Comparison of ENCODE assay signal across 8 cellular contexts in the genomic region with DNA sequence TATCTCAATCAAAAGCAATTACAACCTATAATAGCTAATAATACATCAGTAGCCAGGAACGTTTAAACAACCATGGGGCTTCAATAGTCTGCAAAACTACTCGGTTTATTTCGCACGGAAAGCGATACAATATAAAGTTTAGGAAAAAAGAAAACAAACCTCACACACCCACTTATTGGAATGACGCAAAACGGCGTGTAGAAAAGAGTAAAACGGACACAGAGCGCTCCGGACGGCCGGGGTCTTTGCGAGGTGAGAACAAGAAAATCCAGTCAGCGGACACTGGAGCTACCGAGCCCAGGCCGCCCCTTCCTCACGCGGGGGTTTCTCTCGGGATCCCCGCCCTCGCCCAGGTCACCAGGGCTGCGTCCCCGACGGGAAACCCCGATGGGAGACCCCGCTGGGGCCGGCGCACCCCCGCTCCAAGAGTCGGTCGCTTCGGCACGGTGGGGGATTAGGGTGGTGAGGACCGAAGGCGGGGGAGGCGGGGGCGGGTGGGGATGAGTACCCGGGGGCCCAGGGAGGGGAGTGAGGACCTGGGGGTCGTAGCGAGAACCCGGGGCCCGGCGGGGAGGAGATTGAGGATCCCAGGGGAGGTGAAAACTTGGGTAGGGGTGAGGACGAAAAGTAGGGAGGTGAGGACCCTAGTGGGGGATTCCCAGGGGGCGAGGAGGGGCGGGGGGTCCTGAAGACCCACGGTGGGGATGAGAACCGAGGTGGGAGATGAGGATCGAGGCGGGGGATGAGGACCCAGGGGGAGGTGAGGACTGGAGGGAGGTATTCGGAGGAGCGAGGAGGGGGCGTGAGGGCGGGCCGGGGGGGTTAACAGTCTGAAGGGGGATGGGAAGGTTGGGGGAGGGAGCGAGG. TPM values are rescaled to one million over a fixed set of nuclear protein-coding genes. Genes with fewer than 3 reads are reported as not detected.
DNase-seq lines count a peak whose midpoint lies in the region; ATAC-seq and TF ChIP-seq lines count a peak whose summit lies in the region.

No MANE protein-coding gene starts in this region.

- peak overlapping the region; percentile 92 to 97 (median 95) for H3K27ac Mint-ChIP-seq in CD4-positive, alpha-beta memory T cell
- peak overlapping the region; percentile 72 for H3K27ac Mint-ChIP-seq in endothelial cell (ENCODE audit: unreplicated experiment)

- H3K36me3 ChIP-seq in CD4-positive, alpha-beta memory T cell (ENCODE audit: insufficient read depth, low read length) = no peaks in the 10 kb centered on the region
- peaks cover 33% of the 10 kb centered on the region for H3K36me3 ChIP-seq in neuron (ENCODE audit: insufficient read depth, low read length)

- POLR2A ChIA-PET in CD4-positive, alpha-beta memory T cell (lab: Charles Lee; ENCODE audit: partially characterized antibody) = interaction anchor here (0.6 to 2.0 kb wide), 8 partner anchors 31 to 482 kb away, joined by 3 to 10 read pairs (median 6); partner anchors contain the start of genes HAUS3, NSD2, POLN and RNF4

- no peak for TF ChIP-seq CTCF in endothelial cell (IDR thresholded peaks at IDR 0.05; ENCODE audit: unreplicated experiment)

- H3K27me3 Mint-ChIP-seq in CD4-positive, alpha-beta memory T cell = no peaks in the 10 kb centered on the region
- H3K27me3 Mint-ChIP-seq in endothelial cell (ENCODE audit: unreplicated experiment) = peaks cover 6% of the 10 kb centered on the region

- H3K4me3 Mint-ChIP-seq in CD4-positive, alpha-beta memory T cell = peak overlapping the region; percentile 92 to 96 (median 94)
- peak overlapping the region; percentile 97 for H3K4me3 Mint-ChIP-seq in endothelial cell (ENCODE audit: unreplicated experiment)

- no peak for DNase-seq in CD4-positive, alpha-beta memory T cell
- DNase-seq in NCI-H69 (lab: John Stamatoyannopoulos, UW) (peak; percentile 42), endothelial cell (ENCODE audit: low spot score) (peak; percentile 25), OCI-M2 (lab: John Stamatoyannopoulos, UW; ENCODE audit: unreplicated experiment) (no peak), MV-4-11 (lab: John Stamatoyannopoulos, UW) (no peak), NCI-H226 (no peak)

- peak overlapping the region; percentile 39 to 94 for H3K4me3 ChIP-seq in CD4-positive, alpha-beta memory T cell (ENCODE audit: low read length in 2 of 2)
- H3K4me3 ChIP-seq in neuron (ENCODE audit: low read length) = peak overlapping the region; percentile 88

- intact Hi-C loops in CD4-positive, alpha-beta memory T cell (cut with micrococcal nuclease) = loop anchor here (2.0 to 10.0 kb wide), 3 partner anchors 133 to 1284 kb away; partner anchors contain the start of genes MXD4, NSD2 and RGS12

- no peak for ATAC-seq in HG02884 (IDR thresholded peaks at IDR 0.05; ENCODE audit: unreplicated experiment)

- no peaks in the 10 kb centered on the region for H3K27me3 ChIP-seq in CD4-positive, alpha-beta memory T cell (ENCODE audit: insufficient read depth, low read length)
- H3K27me3 ChIP-seq in neuron (ENCODE audit: insufficient read depth, low read length) = no peaks in the 10 kb centered on the region

- no peaks in the 10 kb centered on the region for H3K9me3 ChIP-seq in CD4-positive, alpha-beta memory T cell (ENCODE audit: control insufficient read depth in 1 of 2, low read length in 2 of 2)
- peaks cover under 1% of the 10 kb centered on the region for H3K9me3 ChIP-seq in neuron (ENCODE audit: low read length)

- peaks cover 0 to 4% (median 0%) of the 10 kb centered on the region in 8 donors for H3K9me3 Mint-ChIP-seq in CD4-positive, alpha-beta memory T cell
- H3K9me3 Mint-ChIP-seq in endothelial cell (ENCODE audit: unreplicated experiment) = no peaks in the 10 kb centered on the region

- H3K4me1 ChIP-seq in CD4-positive, alpha-beta memory T cell (ENCODE audit: insufficient read depth, low read length) = peaks cover 30% of the 10 kb centered on the region
- peaks cover 8% of the 10 kb centered on the region for H3K4me1 ChIP-seq in neuron (ENCODE audit: insufficient read depth, low read length)

- CTCF ChIA-PET in CD4-positive, alpha-beta memory T cell (lab: Charles Lee; ENCODE audit: partially characterized antibody) = interaction anchor here (0.7 kb wide), 1 partner anchor 45 kb away, joined by 3 read pairs; no protein-coding TSS in a partner anchor

- H2AFZ ChIP-seq in neuron (ENCODE audit: low read depth, low read length) = no peak overlapping the region

- peak overlapping the region; percentile 95 for H3K27ac ChIP-seq in CD4-positive, alpha-beta memory T cell (ENCODE audit: low read depth, low read length)

- H3K4me1 Mint-ChIP-seq in CD4-positive, alpha-beta memory T cell = peaks cover 34 to 48% (median 36%) of the 10 kb centered on the region in 4 donors
- peaks cover 13% of the 10 kb centered on the region for H3K4me1 Mint-ChIP-seq in endothelial cell (ENCODE audit: unreplicated experiment)

- H3K36me3 Mint-ChIP-seq in CD4-positive, alpha-beta memory T cell = peaks cover 5 to 32% of the 10 kb centered on the region in 2 donors
- H3K36me3 Mint-ChIP-seq in endothelial cell (ENCODE audit: low read depth, unreplicated experiment) = peaks cover 17% of the 10 kb centered on the region

RNA-seq across cellular contexts. Expression of gene NELFA, which starts 0.7 kb away (rescaled TPM):
- 10 to 100 TPM; 47.0 to 48.3 TPM for total RNA-seq in CD4-positive, alpha-beta memory T cell
- polyA plus RNA-seq in CD4-positive, alpha-beta memory T cell = 10 to 100 TPM; 12.1 to 37.5 TPM
- total RNA-seq in endothelial cell (ENCODE audit: unreplicated experiment) = 30.2 TPM

RNA-seq across cellular contexts. Expression of gene NAT8L, which starts 51.1 kb away (rescaled TPM):
- total RNA-seq in CD4-positive, alpha-beta memory T cell = not detected
- not detected for polyA plus RNA-seq in CD4-positive, alpha-beta memory T cell
- total RNA-seq in endothelial cell (ENCODE audit: unreplicated experiment) = 0.36 TPM

Comparison
In these comparisons a context has a peak if more than half of its experiments do, and no peak if none do; other contexts are left out.
1. DNase-seq: peak in NCI-H69 (single experiment) and endothelial cell (single experiment); none in CD4-positive, alpha-beta memory T cell (0 of 5), OCI-M2 (single experiment), MV-4-11 (single experiment) and NCI-H226 (single experiment).